11 cellular contexts compared by ENCODE assay signal in genomic region chr19:33245948-33246728, GRCh38. TPM values are rescaled to one million over a fixed set of nuclear protein-coding genes. Genes with fewer than 3 reads are reported as not detected.
DNase-seq lines count a peak whose midpoint lies in the region; ATAC-seq and TF ChIP-seq lines count a peak whose summit lies in the region.
"Had no signal": no experiment of that assay in that cellular context is flagged by ENCODE, and none has a peak within 500 bp of the region (broad histone marks: within the 10 kb centered on the region; RNA-seq: fewer than 3 reads in every experiment).

No MANE protein-coding gene starts in this region.

- no peaks in the 10 kb centered on the region for H3K4me1 ChIP-seq in KMS-11 (ENCODE audit: low read depth, poor library complexity, severe bottlenecking)

- H3K27me3 ChIP-seq in BJ (ENCODE audit: control insufficient read depth, insufficient read depth, low read length), result peaks cover 7% of the 10 kb centered on the region; the same call in 1 of the 2 replicates
- no peaks in the 10 kb centered on the region for H3K27me3 ChIP-seq in KMS-11 (ENCODE audit: insufficient read depth, low read depth)

- no peaks in the 10 kb centered on the region for H3K9me3 Mint-ChIP-seq in immature natural killer cell

- H3K36me3 ChIP-seq in BJ (ENCODE audit: control insufficient read depth, insufficient read depth, low read length) (no peaks in the 10 kb centered on the region), KMS-11 (ENCODE audit: insufficient read depth) (no peaks in the 10 kb centered on the region)

- no peak overlapping the region for H3K4me3 Mint-ChIP-seq in immature natural killer cell

- TF ChIP-seq CTCF in BJ (IDR thresholded peaks at IDR 0.05; ENCODE audit: insufficient read depth, low read depth, low read length), result peak; percentile 62
- peak; percentile 79 for TF ChIP-seq CTCF in KMS-11 (conservative IDR thresholded peaks at IDR 0.05; ENCODE audit: low read depth, low read length)
- peak; percentile 76 for TF ChIP-seq CTCF in cardiac fibroblast (IDR thresholded peaks at IDR 0.05; ENCODE audit: low read depth, low read length)

- H4K20me1 ChIP-seq in KMS-11 (ENCODE audit: insufficient read depth), result no peaks in the 10 kb centered on the region

- CTCF ChIA-PET in BJ (lab: Yijun Ruan, JAX), result interaction anchor here (0.7 to 14.9 kb wide), 10 partner anchors 9 to 550 kb away, joined by 3 to 405 read pairs (median 4); partner anchors contain the start of gene CEBPA

- H3K9ac ChIP-seq in KMS-11, result no peak overlapping the region

- no peak overlapping the region for H3K27ac ChIP-seq in KMS-11

- no peak for ATAC-seq in HG03432 (IDR thresholded peaks at IDR 0.05; ENCODE audit: unreplicated experiment)

- DNase-seq in BJ (ENCODE audit: low read depth), result no peak
- peak in 1 of 2 donors; percentile 57 for DNase-seq in cardiac fibroblast (ENCODE audit: low read depth in 2 of 2)
- DNase-seq in myocyte (ENCODE audit: low read depth), result peak; percentile 97
- no peak for DNase-seq in NCI-H2081 (lab: John Stamatoyannopoulos, UW)
- DNase-seq in immature natural killer cell, result no peak
- no peak for DNase-seq in NCI-H345 (lab: John Stamatoyannopoulos, UW)
- DNase-seq: amniotic stem cell, GDM1 had no signal

- H2AFZ ChIP-seq in KMS-11 (ENCODE audit: low read depth), result no peak overlapping the region

- H3K27ac Mint-ChIP-seq in immature natural killer cell, result no peak overlapping the region

- POLR2A ChIA-PET in BJ (lab: Charles Lee), result no interaction called here

- H3K79me2 ChIP-seq in KMS-11 (ENCODE audit: insufficient read depth, low read depth), result no peaks in the 10 kb centered on the region

- H3K4me1 Mint-ChIP-seq in immature natural killer cell, result peaks cover 0 to 11% of the 10 kb centered on the region in 2 donors

- H3K4me3 ChIP-seq in BJ (ENCODE audit: low read depth, low read length), result no peak overlapping the region
- no peak overlapping the region for H3K4me3 ChIP-seq in KMS-11 (IDR thresholded peaks at IDR 0.05; ENCODE audit: insufficient read depth, low read depth, low read length)
- H3K4me3 ChIP-seq in cardiac fibroblast (replicated peaks in 1 of 2; ENCODE audit: low read depth in 2 of 2, low read length in 2 of 2), result no peak overlapping the region

- no peaks in the 10 kb centered on the region for H3K36me3 Mint-ChIP-seq in immature natural killer cell

- peaks cover under 1 to 2% (median 1%) of the 10 kb centered on the region in 3 donors for H3K27me3 Mint-ChIP-seq in immature natural killer cell (ENCODE audit: low read depth in 3 of 3)

- H3K4me2 ChIP-seq in KMS-11, result no peak overlapping the region

RNA-seq across cellular contexts. Expression of gene SLC7A10, which starts 20.5 kb away (rescaled TPM):
- polyA plus RNA-seq in BJ (2011; rRNA removed) (not detected in 2 replicates), immature natural killer cell (not detected)
- not detected in 2 replicates for polyA minus RNA-seq in BJ (2011; rRNA and poly(A)+ RNA removed)
- not detected in 2 replicates for total RNA-seq in myocyte
- polyA plus RNA-seq in myocyte (2012), result not detected
- total RNA-seq: M059J had no signal

RNA-seq across cellular contexts. Expression of gene LRP3, which starts 52.0 kb away (rescaled TPM):
- polyA plus RNA-seq in BJ (2011; rRNA removed) (11.5 and 16.1 TPM in 2 replicates), immature natural killer cell (not detected)
- polyA minus RNA-seq in BJ (2011; rRNA and poly(A)+ RNA removed), result 6.9 and 9.5 TPM in 2 replicates
- total RNA-seq in myocyte, result 34.2 and 40.6 TPM in 2 replicates
- polyA plus RNA-seq in myocyte (2012), result 33.2 TPM

RNA-seq across cellular contexts. Expression of gene CEBPA, which starts 56.2 kb away (rescaled TPM):
- polyA plus RNA-seq in BJ (2011; rRNA removed) (0.28 and 0.50 TPM in 2 replicates), immature natural killer cell (1 to 10 TPM; 2.7 to 5.3 (median 3.9) TPM)
- polyA minus RNA-seq in BJ (2011; rRNA and poly(A)+ RNA removed), result 0.41 and 0.43 TPM in 2 replicates
- 0.86 and 1.6 TPM in 2 replicates for total RNA-seq in myocyte
- 0.13 TPM for polyA plus RNA-seq in myocyte (2012)
- total RNA-seq: M059J had no signal

Comparison
In these comparisons a context has a peak if more than half of its experiments do, and no peak if none do; other contexts are left out.
1. RNA of gene LRP3, which starts 52.0 kb away (polyA plus RNA-seq): 11.5 to 16.1 TPM in BJ; not detected in immature natural killer cell; every median in the first group is over 10 times any median in the second.
2. Peak in every context shown above with its lines, with median percentiles within 50 percentile points of each other: CTCF ChIP-seq.